Comparison of ENCODE assay signal across 33 cellular contexts in genomic region chrX:111506826-111507225, GRCh38. TPM values are rescaled to one million over a fixed set of nuclear protein-coding genes. Genes with fewer than 3 reads are reported as not detected.
"Had no signal": no experiment of that assay in that cellular context is flagged by ENCODE, and none has a peak within 500 bp of the region (broad histone marks: within the 10 kb centered on the region; RNA-seq: fewer than 3 reads in every experiment).

No MANE protein-coding gene starts in this region.

- H3K9me3 Mint-ChIP-seq: dendritic cell treated with granulocyte-macrophage colony-stimulating factor and Interleukin-4, amounts not matched to agents 40 ng/mL and 50 ng/mL, for 4 days; endodermal cell had no signal

- ATAC-seq: effector memory CD8-positive, alpha-beta T cell; esophagus mucosa; gastrocnemius medialis; heart right ventricle; left cardiac atrium; left lung; left ventricle myocardium superior; lower lobe of right lung; mucosa of descending colon had no signal

- H3K27me3 Mint-ChIP-seq: effector memory CD8-positive, alpha-beta T cell had no signal

- DNase-seq: cortex of kidney; effector CD8-positive, alpha-beta T cell; effector memory CD8-positive, alpha-beta T cell; endodermal cell; erythroblast; esophagus squamous epithelium; foreskin fibroblast; foreskin melanocyte; gastrocnemius medialis; glutamatergic neuron; head of caudate nucleus; heart right ventricle; hippocampal formation; islet precursor cell; kidney; kidney glomerular epithelial cell; left cardiac atrium; left lung; left ventricle myocardium superior; lower lobe of right lung; mesenchymal stem cell; mucosa of descending colon; naive B cell had no signal

- H3K9me3 ChIP-seq: esophagus squamous epithelium, gastrocnemius medialis, heart right ventricle, left lung, lower lobe of right lung, mucosa of descending colon had no signal

- H3K27me3 ChIP-seq: esophagus squamous epithelium, gastrocnemius medialis, left lung had no signal

- H3K27ac ChIP-seq: epithelial cell of prostate, esophagus squamous epithelium, gastrocnemius medialis, heart right ventricle, left lung, lower lobe of right lung had no signal

- H3K4me3 ChIP-seq: esophagus squamous epithelium, gastrocnemius medialis, heart right ventricle, left lung, lower lobe of right lung, mucosa of descending colon had no signal

- H3K4me3 Mint-ChIP-seq: dendritic cell treated with granulocyte-macrophage colony-stimulating factor and Interleukin-4, amounts not matched to agents 40 ng/mL and 50 ng/mL, for 4 days; effector memory CD8-positive, alpha-beta T cell; endodermal cell; mesothelial cell of epicardium; naive B cell had no signal

- H3K36me3 Mint-ChIP-seq: mesothelial cell of epicardium, naive B cell had no signal

- H3K4me1 ChIP-seq: esophagus squamous epithelium, gastrocnemius medialis, heart right ventricle, left lung, lower lobe of right lung had no signal

- H3K36me3 ChIP-seq: esophagus squamous epithelium, gastrocnemius medialis, heart right ventricle, left lung, lower lobe of right lung had no signal

- H3K27ac Mint-ChIP-seq: dendritic cell treated with granulocyte-macrophage colony-stimulating factor and Interleukin-4, amounts not matched to agents 40 ng/mL and 50 ng/mL, for 4 days; effector memory CD8-positive, alpha-beta T cell; endodermal cell; mesothelial cell of epicardium; naive B cell had no signal

RNA-seq across cellular contexts. Expression of gene SERTM2, which starts 4.6 kb away (rescaled TPM):
- total RNA-seq: chondrocyte, dermis microvascular lymphatic vessel endothelial cell, esophagus mucosa, esophagus squamous epithelium, glomerular endothelial cell, heart right ventricle, left cardiac atrium, left ventricle myocardium superior, lung microvascular endothelial cell, mesenteric fat pad, myocyte had no signal
- polyA plus RNA-seq: heart right ventricle had no signal
